ENCODE assay signal across 1 cellular context in genomic region chr12:48997719-48998496, GRCh38.
TF ChIP-seq lines count a peak whose summit lies in the region.

No MANE protein-coding gene starts in this region.

TF ChIP-seq in IMR-90, 13 proteins besides CTCF, POLR2A, EP300 and RAD21 (continued from another document):
- no peak for TF ChIP-seq BHLHE40 (IDR thresholded peaks at IDR 0.05; ENCODE audit: low read depth, low read length)
- no peak for TF ChIP-seq RFX5 (IDR thresholded peaks at IDR 0.05; ENCODE audit: low read depth, low read length)
- TF ChIP-seq RCOR1 (IDR thresholded peaks at IDR 0.05; ENCODE audit: insufficient replicate concordance, low read length), result no peak
- no peak for TF ChIP-seq MAZ (IDR thresholded peaks at IDR 0.05; ENCODE audit: borderline replicate concordance, low read depth, low read length)
- no peak for TF ChIP-seq FOS (IDR thresholded peaks at IDR 0.05; ENCODE audit: low read depth, low read length)
- TF ChIP-seq, protein P1, sequence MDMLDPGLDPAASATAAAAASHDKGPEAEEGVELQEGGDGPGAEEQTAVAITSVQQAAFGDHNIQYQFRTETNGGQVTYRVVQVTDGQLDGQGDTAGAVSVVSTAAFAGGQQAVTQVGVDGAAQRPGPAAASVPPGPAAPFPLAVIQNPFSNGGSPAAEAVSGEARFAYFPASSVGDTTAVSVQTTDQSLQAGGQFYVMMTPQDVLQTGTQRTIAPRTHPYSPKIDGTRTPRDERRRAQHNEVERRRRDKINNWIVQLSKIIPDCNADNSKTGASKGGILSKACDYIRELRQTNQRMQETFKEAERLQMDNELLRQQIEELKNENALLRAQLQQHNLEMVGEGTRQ (IDR thresholded peaks at IDR 0.05; ENCODE audit: low read depth, low read length), result no peak
- no peak for TF ChIP-seq CHD1 (IDR thresholded peaks at IDR 0.05; ENCODE audit: low read depth, low read length)
- no peak for TF ChIP-seq MAFK (IDR thresholded peaks at IDR 0.05; ENCODE audit: low read depth, low read length)
- TF ChIP-seq NFE2L2 (IDR thresholded peaks at IDR 0.05; ENCODE audit: low read depth, low read length), result no peak
- no peak for TF ChIP-seq SMC3 (IDR thresholded peaks at IDR 0.05; ENCODE audit: low read depth, low read length)
